21 cellular contexts compared by ENCODE assay signal in genomic region chr6:91149246-91149645, GRCh38.
DNase-seq lines count a peak whose midpoint lies in the region; ATAC-seq, FAIRE-seq and TF ChIP-seq lines count a peak whose summit lies in the region.
"Had no signal": no experiment of that assay in that cellular context is flagged by ENCODE, and none has a peak within 500 bp of the region (broad histone marks: within the 10 kb centered on the region; RNA-seq: fewer than 3 reads in every experiment).

No MANE protein-coding gene starts in this region.

- BruUV-seq in MCF 10A (replicated peaks; lab: Mats Ljungman, UMichigan) (no TSS peak), mammary epithelial cell (replicated peaks; lab: Mats Ljungman, UMichigan) (no TSS peak)

- H3K27ac Mint-ChIP-seq in MCF 10A (ENCODE audit: low read depth, unreplicated experiment): no peak overlapping the region
- H3K27ac Mint-ChIP-seq in CD8-positive, alpha-beta memory T cell: no peak overlapping the region

- 56% methylated on average over 2 of the region's 3 CpGs for WGBS in mammary epithelial cell (ENCODE audit: low coverage, missing lambda C conversion rate)
- WGBS in mesenchymal stem cell: 67% methylated on average over 3 of the region's 3 CpGs

- H3K9me3 ChIP-seq in breast epithelium (no peaks in the 10 kb centered on the region), mammary epithelial cell (replicated peaks; ENCODE audit: insufficient read depth, low read length) (no peaks in the 10 kb centered on the region), mesenchymal stem cell (ENCODE audit: control insufficient read depth, low read length) (no peaks in the 10 kb centered on the region), Peyer's patch (no peaks in the 10 kb centered on the region)
- no peaks in the 10 kb centered on the region for H3K9me3 ChIP-seq in CD8-positive, alpha-beta memory T cell (ENCODE audit: low read length)
- H3K9me3 ChIP-seq: HAP-1 had no signal

- H3K4me3 Mint-ChIP-seq in MCF 10A (ENCODE audit: unreplicated experiment): no peak overlapping the region
- H3K4me3 Mint-ChIP-seq in CD8-positive, alpha-beta memory T cell: no peak overlapping the region

- H3K23ac ChIP-seq in mesenchymal stem cell (ENCODE audit: low read length in 2 of 2): no peak overlapping the region

- dilution Hi-C loops in mammary epithelial cell (cut with HindIII; ENCODE audit: low sequenced_read_pairs): no loop called here

- H3K79me2 ChIP-seq in mammary epithelial cell (ENCODE audit: insufficient read depth, low read length): no peaks in the 10 kb centered on the region

- H3K79me1 ChIP-seq in mesenchymal stem cell (replicated peaks; ENCODE audit: low read length, poor library complexity, severe bottlenecking): no peaks in the 10 kb centered on the region

- CTCF ChIA-PET in MCF 10A (lab: Yijun Ruan, JAX): no interaction called here
- CTCF ChIA-PET in mammary epithelial cell (lab: Charles Lee; ENCODE audit: low non-redundant PET): no interaction called here
- CTCF ChIA-PET in CD8-positive, alpha-beta memory T cell (lab: Charles Lee): no interaction called here

- no peaks in the 10 kb centered on the region for H3K4me1 Mint-ChIP-seq in MCF 10A (ENCODE audit: insufficient read depth, unreplicated experiment)
- no peaks in the 10 kb centered on the region for H3K4me1 Mint-ChIP-seq in CD8-positive, alpha-beta memory T cell

- no peak overlapping the region for H2BK120ac ChIP-seq in mesenchymal stem cell (ENCODE audit: low read depth, low read length)

- peak; percentile 36 for DNase-seq in MCF 10A (ENCODE audit: unreplicated experiment)
- no peak for DNase-seq in breast epithelium (ENCODE audit: low spot score in 2 of 2)
- DNase-seq in mammary epithelial cell: no peak
- peak; percentile 16 for DNase-seq in mesenchymal stem cell
- no peak for DNase-seq in RCC 7860 (ENCODE audit: low spot score)
- no peak for DNase-seq in CD8-positive, alpha-beta memory T cell
- DNase-seq in Peyer's patch: no peak
- DNase-seq: 8988T, C1 segment of cervical spinal cord, COR-L47, IMR-90, Kasumi-1, NCI-H146, NCI-H2081 treated with DMSO at 0.1 percent for 48 hours, NCI-H2227 treated with DMSO at 0.1 percent for 48 hours, NCI-H526, SW 1271 had no signal

- no peak overlapping the region for H3K18ac ChIP-seq in mesenchymal stem cell (ENCODE audit: low read depth in 1 of 2, low read length in 2 of 2)

- TF ChIP-seq CTCF in MCF 10A (IDR thresholded peaks at IDR 0.05; ENCODE audit: unreplicated experiment) (no peak), breast epithelium (IDR thresholded peaks at IDR 0.05) (no peak), mammary epithelial cell (conservative IDR thresholded peaks at IDR 0.05 in 1 of 2, IDR thresholded peaks at IDR 0.05 in 1 of 2; ENCODE audit: extremely low read depth in 1 of 2, insufficient read depth in 1 of 2, low read depth in 1 of 2, low read length in 2 of 2) (no peak), Peyer's patch (IDR thresholded peaks at IDR 0.05) (no peak)

- no peak overlapping the region for H2BK15ac ChIP-seq in mesenchymal stem cell (ENCODE audit: low read depth, poor library complexity, severe bottlenecking)

- POLR2A ChIA-PET in MCF 10A (lab: Yijun Ruan, JAX): no interaction called here
- POLR2A ChIA-PET in CD8-positive, alpha-beta memory T cell (lab: Charles Lee): no interaction called here

- H4K91ac ChIP-seq in mesenchymal stem cell (ENCODE audit: low read length): no peak overlapping the region

- no peaks in the 10 kb centered on the region for H3K4me1 ChIP-seq in breast epithelium
- peaks cover 13% of the 10 kb centered on the region for H3K4me1 ChIP-seq in mammary epithelial cell (ENCODE audit: insufficient read depth, low read length)
- peaks cover 6% of the 10 kb centered on the region for H3K4me1 ChIP-seq in mesenchymal stem cell (ENCODE audit: control insufficient read depth, insufficient read depth, low read depth, low read length)
- no peaks in the 10 kb centered on the region for H3K4me1 ChIP-seq in CD8-positive, alpha-beta memory T cell (ENCODE audit: insufficient read depth, low read length)
- no peaks in the 10 kb centered on the region for H3K4me1 ChIP-seq in Peyer's patch
- H3K4me1 ChIP-seq: HAP-1 had no signal

- H2BK5ac ChIP-seq in mesenchymal stem cell (ENCODE audit: low read depth, low read length, poor library complexity, severe bottlenecking): peak overlapping the region; percentile 15

- peak overlapping the region in 1 of 2 experiments; percentile 24 for H2BK12ac ChIP-seq in mesenchymal stem cell (ENCODE audit: low read length in 2 of 2)

- FAIRE-seq in RCC 7860 (lab: Jason Lieb, UNC): no peak
- FAIRE-seq: GM12878, GM18507 had no signal

- no peak overlapping the region for H3K14ac ChIP-seq in mesenchymal stem cell (ENCODE audit: low read length in 2 of 2)

- intact Hi-C loops in MCF 10A (cut with micrococcal nuclease) (no loop called here), breast epithelium (cut with DNase I; ENCODE audit: low total_unique reads) (no loop called here), mammary epithelial cell (cut with micrococcal nuclease) (no loop called here)

- H3K9ac ChIP-seq in mammary epithelial cell (ENCODE audit: insufficient read depth, low read length) (no peak overlapping the region), mesenchymal stem cell (ENCODE audit: low read length) (no peak overlapping the region)

- H3K4me2 ChIP-seq in mammary epithelial cell (ENCODE audit: insufficient read depth, low read depth, low read length) (peak overlapping the region; percentile 36), mesenchymal stem cell (ENCODE audit: low read length, poor library complexity, severe bottlenecking) (no peak overlapping the region)

- H3K9me3 Mint-ChIP-seq in MCF 10A (ENCODE audit: unreplicated experiment): no peaks in the 10 kb centered on the region
- peaks cover 0 to 3% (median 0%) of the 10 kb centered on the region in 5 donors for H3K9me3 Mint-ChIP-seq in CD8-positive, alpha-beta memory T cell

- ATAC-seq in HG02678 (IDR thresholded peaks at IDR 0.05; ENCODE audit: unreplicated experiment): no peak
- ATAC-seq: GM12878 had no signal

- H2AFZ ChIP-seq in mammary epithelial cell (ENCODE audit: low read depth, low read length) (peak overlapping the region; percentile 48), mesenchymal stem cell (ENCODE audit: low read depth, low read length) (no peak overlapping the region)

- H4K8ac ChIP-seq in mesenchymal stem cell (ENCODE audit: low read length): no peak overlapping the region

- H3K27me3 ChIP-seq in breast epithelium (no peaks in the 10 kb centered on the region), mammary epithelial cell (ENCODE audit: insufficient read depth, low read length) (no peaks in the 10 kb centered on the region), mesenchymal stem cell (ENCODE audit: control insufficient read depth in 1 of 2, insufficient read depth in 1 of 2, low read length in 2 of 2) (no peaks in the 10 kb centered on the region), Peyer's patch (no peaks in the 10 kb centered on the region)
- no peaks in the 10 kb centered on the region for H3K27me3 ChIP-seq in CD8-positive, alpha-beta memory T cell (ENCODE audit: insufficient read depth, low read length, poor library complexity, severe bottlenecking)

- H3K36me3 Mint-ChIP-seq in MCF 10A (ENCODE audit: insufficient read depth, unreplicated experiment): no peaks in the 10 kb centered on the region
- no peaks in the 10 kb centered on the region for H3K36me3 Mint-ChIP-seq in CD8-positive, alpha-beta memory T cell

- TF ChIP-seq POLR2A in breast epithelium (IDR thresholded peaks at IDR 0.05): no peak
- no peak for TF ChIP-seq POLR2A in Peyer's patch (IDR thresholded peaks at IDR 0.05)

- peak overlapping the region; percentile 33 for H2AK5ac ChIP-seq in mesenchymal stem cell (ENCODE audit: low read length, severe bottlenecking)

- H3K4me3 ChIP-seq in breast epithelium (no peak overlapping the region), mammary epithelial cell (replicated peaks in 1 of 3; ENCODE audit: insufficient read depth in 1 of 3, low read depth in 2 of 3, low read length in 3 of 3) (no peak overlapping the region), mesenchymal stem cell (ENCODE audit: insufficient read depth in 1 of 2, low read depth in 1 of 2, low read length in 2 of 2) (no peak overlapping the region), Peyer's patch (no peak overlapping the region)
- no peak overlapping the region for H3K4me3 ChIP-seq in CD8-positive, alpha-beta memory T cell (ENCODE audit: low read length)
- H3K4me3 ChIP-seq: GM12878, HAP-1 had no signal

- H3K27me3 Mint-ChIP-seq in MCF 10A (ENCODE audit: insufficient read depth, unreplicated experiment): peaks cover 20% of the 10 kb centered on the region
- H3K27me3 Mint-ChIP-seq in CD8-positive, alpha-beta memory T cell: peaks cover 0 to 2% of the 10 kb centered on the region in 2 donors

- H4K20me1 ChIP-seq in mammary epithelial cell (ENCODE audit: insufficient read depth, low read length): no peaks in the 10 kb centered on the region

- in situ Hi-C loops in mammary epithelial cell (cut with MboI; ENCODE audit: low sequenced_read_pairs in 2 of 2): no loop called here

- H3K27ac ChIP-seq in breast epithelium (no peak overlapping the region), mammary epithelial cell (ENCODE audit: insufficient read depth, low read depth, low read length) (no peak overlapping the region), mesenchymal stem cell (ENCODE audit: low read length, poor library complexity, severe bottlenecking) (peak overlapping the region; percentile 74), Peyer's patch (no peak overlapping the region)
- H3K27ac ChIP-seq in CD8-positive, alpha-beta memory T cell (ENCODE audit: low read depth, low read length): no peak overlapping the region

- no peaks in the 10 kb centered on the region for H3K36me3 ChIP-seq in breast epithelium
- no peaks in the 10 kb centered on the region for H3K36me3 ChIP-seq in mammary epithelial cell (ENCODE audit: insufficient read depth, low read length)
- H3K36me3 ChIP-seq in mesenchymal stem cell (ENCODE audit: control insufficient read depth in 1 of 2, insufficient read depth in 2 of 2, low read depth in 1 of 2, low read length in 2 of 2): no peaks in the 10 kb centered on the region
- no peaks in the 10 kb centered on the region for H3K36me3 ChIP-seq in CD8-positive, alpha-beta memory T cell (ENCODE audit: insufficient read depth, low read length)
- H3K36me3 ChIP-seq in Peyer's patch: no peaks in the 10 kb centered on the region
- H3K36me3 ChIP-seq: HAP-1 had no signal

- H3K4ac ChIP-seq in mesenchymal stem cell (ENCODE audit: low read depth in 1 of 2, low read length in 2 of 2): no peak overlapping the region

Comparison
In these comparisons a context has a peak if more than half of its experiments do, and no peak if none do; other contexts are left out.
1. DNase-seq: peak in MCF 10A (single experiment) and mesenchymal stem cell (single experiment); none in breast epithelium (0 of 2), mammary epithelial cell (single experiment), RCC 7860 (single experiment), CD8-positive, alpha-beta memory T cell (0 of 5) and Peyer's patch (0 of 3).